ENCODE assay signal across 2 cellular contexts in the genomic region with DNA sequence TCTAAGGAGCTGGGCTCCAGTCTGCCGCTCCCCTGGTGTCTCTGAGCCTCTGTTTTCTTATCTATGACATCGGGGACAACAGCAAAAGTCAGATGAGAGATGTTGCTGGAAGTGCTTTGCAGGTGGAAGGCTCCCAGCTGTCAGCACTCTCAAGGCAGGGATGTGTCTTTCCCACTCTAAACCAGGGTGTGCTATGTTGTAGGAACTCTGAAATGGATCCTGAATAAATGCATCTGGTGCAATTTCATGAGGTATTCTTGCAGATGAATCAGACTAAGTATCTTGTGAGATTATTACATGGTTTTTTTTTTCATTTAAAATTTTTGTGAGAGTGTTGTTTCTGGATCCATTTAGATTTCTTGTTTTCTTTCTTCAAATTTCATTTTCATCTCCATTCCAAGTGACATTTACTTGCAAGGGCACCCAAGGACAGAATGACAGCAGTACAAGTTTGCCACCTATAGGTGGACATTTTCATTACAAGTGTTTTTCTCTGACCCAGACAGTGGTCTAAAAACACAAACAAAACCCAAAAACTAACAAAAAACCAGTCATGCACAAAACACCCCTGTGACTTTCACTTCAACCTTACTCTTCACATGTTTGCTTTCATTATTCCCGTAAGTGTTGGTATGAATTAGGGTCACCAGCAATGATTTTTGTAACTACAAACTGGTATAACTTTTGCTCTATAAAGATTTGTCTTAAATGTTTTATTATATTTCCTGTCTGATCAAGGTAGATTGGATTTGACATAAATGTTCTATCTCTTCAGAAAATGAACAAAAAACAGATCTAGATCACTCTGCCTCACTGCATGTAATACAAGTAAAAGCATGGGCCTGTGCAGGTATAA.
TF ChIP-seq lines count a peak whose summit lies in the region.

No MANE protein-coding gene starts in this region.

TF ChIP-seq in A549, 52 proteins besides CTCF, POLR2A, EP300 and RAD21:
- TF ChIP-seq FOSB (CRISPR knock-in tag; IDR thresholded peaks at IDR 0.05) (no peak), ESRRA (IDR thresholded peaks at IDR 0.05; ENCODE audit: borderline replicate concordance, low read length) (peak; percentile 86), SMC3 (IDR thresholded peaks at IDR 0.05) (peak; percentile 87)

TF ChIP-seq in HepG2, 621 proteins besides CTCF, POLR2A, EP300 and RAD21 (continued from another document):
- no peak for TF ChIP-seq BRCA1 (CRISPR knock-in tag; IDR thresholded peaks at IDR 0.05)
- TF ChIP-seq, protein P1, sequence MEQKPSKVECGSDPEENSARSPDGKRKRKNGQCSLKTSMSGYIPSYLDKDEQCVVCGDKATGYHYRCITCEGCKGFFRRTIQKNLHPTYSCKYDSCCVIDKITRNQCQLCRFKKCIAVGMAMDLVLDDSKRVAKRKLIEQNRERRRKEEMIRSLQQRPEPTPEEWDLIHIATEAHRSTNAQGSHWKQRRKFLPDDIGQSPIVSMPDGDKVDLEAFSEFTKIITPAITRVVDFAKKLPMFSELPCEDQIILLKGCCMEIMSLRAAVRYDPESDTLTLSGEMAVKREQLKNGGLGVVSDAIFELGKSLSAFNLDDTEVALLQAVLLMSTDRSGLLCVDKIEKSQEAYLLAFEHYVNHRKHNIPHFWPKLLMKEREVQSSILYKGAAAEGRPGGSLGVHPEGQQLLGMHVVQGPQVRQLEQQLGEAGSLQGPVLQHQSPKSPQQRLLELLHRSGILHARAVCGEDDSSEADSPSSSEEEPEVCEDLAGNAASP (CRISPR knock-in tag; IDR thresholded peaks at IDR 0.05; ENCODE audit: borderline replicate concordance) = peak; percentile 64; the same call in 1 of the 2 replicates
- peak; percentile 62 for TF ChIP-seq SMC3 (IDR thresholded peaks at IDR 0.05; ENCODE audit: low read length)
- peak; percentile 80 for TF ChIP-seq STAG1 (CRISPR knock-in tag; IDR thresholded peaks at IDR 0.05)
- no peak for TF ChIP-seq ZNF652 (CRISPR knock-in tag; IDR thresholded peaks at IDR 0.05; ENCODE audit: borderline replicate concordance, low read depth)
